23 cellular contexts compared by ENCODE assay signal in the genomic region with DNA sequence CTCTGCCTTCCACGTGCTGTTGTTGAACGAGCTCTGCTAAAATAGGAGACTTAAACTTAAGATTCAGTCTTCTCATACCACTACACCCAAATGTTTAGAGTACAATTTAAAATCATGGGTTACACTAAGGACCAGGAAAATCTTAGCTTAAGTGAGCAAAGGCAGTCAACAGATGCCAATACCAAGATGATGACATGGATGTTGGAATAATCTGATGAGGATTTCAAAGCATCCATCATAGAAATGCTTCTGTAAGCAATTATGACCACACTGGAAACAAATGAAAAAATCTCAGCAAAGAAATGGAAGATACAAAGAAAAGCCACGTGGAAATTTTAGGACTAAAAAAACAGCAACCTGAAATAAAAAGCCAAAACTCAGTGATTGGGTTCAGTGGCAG.
DNase-seq lines count a peak whose midpoint lies in the region; ATAC-seq, FAIRE-seq and TF ChIP-seq lines count a peak whose summit lies in the region.
"Had no signal": no experiment of that assay in that cellular context is flagged by ENCODE, and none has a peak within 500 bp of the region (broad histone marks: within the 10 kb centered on the region; RNA-seq: fewer than 3 reads in every experiment).

No MANE protein-coding gene starts in this region.

- H3K23ac ChIP-seq in IMR-90 (ENCODE audit: low read depth, low read length): no peak overlapping the region

- no peak overlapping the region for H3K4ac ChIP-seq in IMR-90 (ENCODE audit: low read depth, low read length)

- H3K9me3 ChIP-seq in IMR-90 (ENCODE audit: control insufficient read depth, insufficient read depth, low read length): no peaks in the 10 kb centered on the region
- H3K9me3 ChIP-seq in astrocyte (ENCODE audit: insufficient read depth, low read depth, low read length): no peaks in the 10 kb centered on the region
- H3K9me3 ChIP-seq in osteoblast (ENCODE audit: low read depth, low read length): no peaks in the 10 kb centered on the region
- H3K9me3 ChIP-seq in BE2C: no peaks in the 10 kb centered on the region
- H3K9me3 ChIP-seq: Caco-2, SJCRH30 had no signal

- H3K36me3 ChIP-seq in IMR-90 (ENCODE audit: control insufficient read depth, insufficient read depth, low read length): peaks cover 4% of the 10 kb centered on the region; the same call in 1 of the 2 replicates
- H3K36me3 ChIP-seq in astrocyte (ENCODE audit: insufficient read depth, low read length): peaks cover 3% of the 10 kb centered on the region
- peaks cover 8% of the 10 kb centered on the region for H3K36me3 ChIP-seq in osteoblast (ENCODE audit: insufficient read depth, low read length)
- H3K36me3 ChIP-seq in BE2C: peaks cover 10% of the 10 kb centered on the region
- H3K36me3 ChIP-seq: SJCRH30 had no signal

- H3K18ac ChIP-seq in IMR-90 (ENCODE audit: low read depth, low read length): no peak overlapping the region

- H4K8ac ChIP-seq in IMR-90 (ENCODE audit: low read depth in 2 of 2, low read length in 2 of 2): no peak overlapping the region

- ATAC-seq in IMR-90 (ENCODE audit: low read depth): peak; percentile 53
- ATAC-seq: K562, Panc1 had no signal

- no peak for TF ChIP-seq POLR2A in IMR-90 (IDR thresholded peaks at IDR 0.05; ENCODE audit: low read depth, low read length)

- H3K27me3 ChIP-seq in IMR-90 (ENCODE audit: control insufficient read depth, insufficient read depth, low read length) (no peaks in the 10 kb centered on the region), astrocyte (ENCODE audit: insufficient read depth, low read length) (no peaks in the 10 kb centered on the region), osteoblast (ENCODE audit: insufficient read depth, low read length) (no peaks in the 10 kb centered on the region), BE2C (no peaks in the 10 kb centered on the region)
- H3K27me3 ChIP-seq: BLaER1 treated with 17β-estradiol and CSF1 and Interleukin-3, amounts not matched to agents 10 nM and 100 nM; SJCRH30 had no signal

- no peak overlapping the region for H2BK5ac ChIP-seq in IMR-90 (ENCODE audit: low read depth, low read length, poor library complexity, severe bottlenecking)

- H2AK5ac ChIP-seq in IMR-90 (ENCODE audit: low read depth, low read length): no peak overlapping the region

- no peaks in the 10 kb centered on the region for H3K27me3 Mint-ChIP-seq in astrocyte (ENCODE audit: low read depth, unreplicated experiment)
- H3K27me3 Mint-ChIP-seq: CD4-positive, alpha-beta memory T cell had no signal

- dilution Hi-C loops in IMR-90 (cut with HindIII; ENCODE audit: low sequenced_read_pairs, unreplicated experiment): no loop called here

- no peak overlapping the region for H2AFZ ChIP-seq in IMR-90 (replicated peaks; ENCODE audit: low read length, poor library complexity)
- H2AFZ ChIP-seq in astrocyte (ENCODE audit: low read depth, low read length): no peak overlapping the region
- no peak overlapping the region for H2AFZ ChIP-seq in osteoblast (ENCODE audit: low read length)

- H3K27ac ChIP-seq in IMR-90 (ENCODE audit: insufficient read depth, low read length) (no peak overlapping the region), astrocyte (ENCODE audit: low read depth, low read length) (peak overlapping the region; percentile 28), osteoblast (ENCODE audit: low read depth, low read length) (peak overlapping the region; percentile 12)
- H3K27ac ChIP-seq: BLaER1 treated with 17β-estradiol and CSF1 and Interleukin-3, amounts not matched to agents 10 nM and 100 nM; SJCRH30 had no signal

- no peaks in the 10 kb centered on the region for H3K9me3 Mint-ChIP-seq in astrocyte (ENCODE audit: unreplicated experiment)
- H3K9me3 Mint-ChIP-seq: CD4-positive, alpha-beta memory T cell had no signal

- H2AK9ac ChIP-seq in IMR-90 (replicated peaks; ENCODE audit: low read depth, low read length, poor library complexity): no peak overlapping the region

- CTCF ChIA-PET in IMR-90 (lab: Yijun Ruan, JAX): interaction anchor here (0.8 kb wide), 1 partner anchor 12 kb away, joined by 4 read pairs; no protein-coding TSS in a partner anchor

- in situ Hi-C loops in IMR-90 (cut with MboI; ENCODE audit: low sequenced_read_pairs): no loop called here

- H3K4me3 Mint-ChIP-seq in astrocyte (ENCODE audit: unreplicated experiment): no peak overlapping the region
- H3K4me3 Mint-ChIP-seq: CD4-positive, alpha-beta memory T cell had no signal

- TF ChIP-seq CTCF in AG10803 (conservative IDR thresholded peaks at IDR 0.05; ENCODE audit: low read length) (no peak), IMR-90 (conservative IDR thresholded peaks at IDR 0.05; ENCODE audit: low read depth, low read length) (no peak), astrocyte (IDR thresholded peaks at IDR 0.05; ENCODE audit: insufficient read depth, low read depth, low read length) (no peak), osteoblast (IDR thresholded peaks at IDR 0.05; ENCODE audit: extremely low read depth, low read depth, low read length) (no peak), BE2C (IDR thresholded peaks at IDR 0.05; ENCODE audit: low read depth, low read length) (no peak)

- no peak overlapping the region for H4K5ac ChIP-seq in IMR-90 (ENCODE audit: low read depth, low read length)

- BruUV-seq in IMR-90 (replicated peaks; lab: Mats Ljungman, UMichigan): no TSS peak

- H2BK120ac ChIP-seq in IMR-90 (ENCODE audit: low read depth, low read length): no peak overlapping the region

- intact Hi-C loops in IMR-90 (cut with micrococcal nuclease): no loop called here

- no peak overlapping the region for H2BK15ac ChIP-seq in IMR-90 (ENCODE audit: low read depth, low read length)

- H3K9me1 ChIP-seq in IMR-90 (ENCODE audit: insufficient read depth, low read length): peaks cover 26% of the 10 kb centered on the region

- H3K79me1 ChIP-seq in IMR-90 (ENCODE audit: low read depth in 1 of 2, low read length in 2 of 2): peaks cover 56 to 82% of the 10 kb centered on the region in 2 experiments

- peaks cover 36% of the 10 kb centered on the region for H3K4me1 Mint-ChIP-seq in astrocyte (ENCODE audit: low read depth, unreplicated experiment)

- DNase-seq in AG10803 (ENCODE audit: low read depth) (peak; percentile 54), IMR-90 (peak; percentile 52), astrocyte (ENCODE audit: low read depth) (peak; percentile 42), osteoblast (ENCODE audit: insufficient read length, low spot score, missing footprints) (no peak), SIG-M5 (lab: John Stamatoyannopoulos, UW) (no peak), BE2C (no peak), NCI-H1105 (lab: John Stamatoyannopoulos, UW) (no peak)
- no peak for DNase-seq in effector CD8-positive, alpha-beta T cell (lab: John Stamatoyannopoulos, UW)
- DNase-seq: Caco-2; CD4-positive, alpha-beta memory T cell; GDM1; NCI-H1092; NCI-H1436 treated with DMSO at 0.1 percent for 48 hours; NCI-H1930; NCI-H345; NCI-H524; NCI-H774; NK-92 treated with Interleukin-12 subunit alpha and Interleukin-12 subunit beta, amount 100 ng/mL, for 24 hours; SJCRH30 had no signal

- POLR2A ChIA-PET in IMR-90 (lab: Charles Lee; ENCODE audit: unreplicated experiment): no interaction called here

- H2BK20ac ChIP-seq in IMR-90 (ENCODE audit: low read depth, low read length): no peak overlapping the region

- no peak overlapping the region; the same call in 1 of the 2 replicates for H3K14ac ChIP-seq in IMR-90 (replicated peaks; ENCODE audit: low read depth, low read length)

- H3K4me2 ChIP-seq in IMR-90 (ENCODE audit: low read depth, low read length): no peak overlapping the region
- no peak overlapping the region for H3K4me2 ChIP-seq in astrocyte (ENCODE audit: low read length)
- no peak overlapping the region for H3K4me2 ChIP-seq in osteoblast (ENCODE audit: insufficient read depth, low read length)
- H3K4me2 ChIP-seq: BLaER1 treated with 17β-estradiol and CSF1 and Interleukin-3, amounts not matched to agents 10 nM and 100 nM had no signal

- H3K9ac ChIP-seq in IMR-90 (ENCODE audit: low read depth, low read length) (no peak overlapping the region), astrocyte (ENCODE audit: low read length) (no peak overlapping the region)
- H3K9ac ChIP-seq: BLaER1 treated with 17β-estradiol and CSF1 and Interleukin-3, amounts not matched to agents 10 nM and 100 nM had no signal

- H3K4me1 ChIP-seq in IMR-90 (ENCODE audit: control insufficient read depth, insufficient read depth, low read length): peaks cover 25% of the 10 kb centered on the region
- H3K4me1 ChIP-seq in astrocyte (ENCODE audit: insufficient read depth, low read length): peaks cover 46% of the 10 kb centered on the region
- peaks cover 43% of the 10 kb centered on the region for H3K4me1 ChIP-seq in osteoblast (ENCODE audit: insufficient read depth, low read length)
- no peaks in the 10 kb centered on the region for H3K4me1 ChIP-seq in BE2C
- H3K4me1 ChIP-seq: SJCRH30 had no signal

- no CpG with 5 or more reads among the region's 3 CpGs for WGBS in IMR-90 (ENCODE audit: extremely low coverage in 2 of 2, insufficient read length in 1 of 2), 2 experiments

- H4K20me1 ChIP-seq in IMR-90 (ENCODE audit: insufficient read depth, low read length) (peaks cover 63% of the 10 kb centered on the region), astrocyte (ENCODE audit: insufficient read depth, low read length) (peaks cover 39% of the 10 kb centered on the region), osteoblast (ENCODE audit: insufficient read depth, low read length) (peaks cover 46% of the 10 kb centered on the region)

- H3K56ac ChIP-seq in IMR-90 (ENCODE audit: extremely low read depth, insufficient read depth, low read length): no peak overlapping the region

- H3K4me3 ChIP-seq in AG10803 (ENCODE audit: low read length) (no peak overlapping the region), IMR-90 (ENCODE audit: insufficient read depth, low read depth, low read length) (no peak overlapping the region), astrocyte (ENCODE audit: insufficient read depth, low read depth, low read length) (no peak overlapping the region), osteoblast (ENCODE audit: insufficient read depth, low read length) (no peak overlapping the region), BE2C (ENCODE audit: low read depth, low read length) (no peak overlapping the region)
- H3K4me3 ChIP-seq: BLaER1 treated with 17β-estradiol and CSF1 and Interleukin-3, amounts not matched to agents 10 nM and 100 nM; K562; SJCRH30 had no signal

- no peak for FAIRE-seq in astrocyte (lab: Jason Lieb, UNC)
- FAIRE-seq: GM19239, K562 had no signal

- no peak overlapping the region for H3K27ac Mint-ChIP-seq in astrocyte (ENCODE audit: unreplicated experiment)
- H3K27ac Mint-ChIP-seq: CD4-positive, alpha-beta memory T cell had no signal

- H3K79me2 ChIP-seq in astrocyte (ENCODE audit: insufficient read depth, low read length) (peaks cover 68% of the 10 kb centered on the region), osteoblast (ENCODE audit: insufficient read depth, low read length) (peaks cover 87% of the 10 kb centered on the region)

- no peak overlapping the region for H4K91ac ChIP-seq in IMR-90 (ENCODE audit: insufficient read depth, low read depth, low read length)

- TF ChIP-seq RAD21 in IMR-90 (IDR thresholded peaks at IDR 0.05; ENCODE audit: low read length): no peak

- H3K36me3 Mint-ChIP-seq in astrocyte (ENCODE audit: low read depth, unreplicated experiment): peaks cover 4% of the 10 kb centered on the region

TF ChIP-seq in IMR-90, 13 proteins besides CTCF, POLR2A, EP300 and RAD21:
- TF ChIP-seq RCOR1 (IDR thresholded peaks at IDR 0.05; ENCODE audit: insufficient replicate concordance, low read length): no peak
- peak; percentile 83 for TF ChIP-seq MAFK (IDR thresholded peaks at IDR 0.05; ENCODE audit: low read depth, low read length)

Comparison
In these comparisons a context has a peak if more than half of its experiments do, and no peak if none do; other contexts are left out.
1. DNase-seq: peak in AG10803 (single experiment), IMR-90 (single experiment) and astrocyte (single experiment); none in osteoblast (single experiment), SIG-M5 (single experiment), effector CD8-positive, alpha-beta T cell (single experiment), BE2C (single experiment) and NCI-H1105 (single experiment).